In genomic region chr21:34841154-34841553, GRCh38 we compare ENCODE assay signal across 21 cellular contexts.
"Had no signal": no experiment of that assay in that cellular context is flagged by ENCODE, and none has a peak within 500 bp of the region (broad histone marks: within the 10 kb centered on the region; RNA-seq: fewer than 3 reads in every experiment).

No MANE protein-coding gene starts in this region.

- ATAC-seq: lower lobe of right lung, psoas muscle, sciatic nerve had no signal

- H3K27ac ChIP-seq: epithelial cell of prostate, esophagus muscularis mucosa, left ventricle myocardium inferior, lower lobe of right lung, psoas muscle, suprapubic skin, thyroid gland, uterus had no signal

- H3K27ac Mint-ChIP-seq: memory B cell, nephron progenitor cell, type B pancreatic cell had no signal

- H3K4me3 Mint-ChIP-seq: immature natural killer cell, memory B cell, nephron progenitor cell, type B pancreatic cell had no signal

- DNase-seq: effector memory CD4-positive, alpha-beta T cell; foreskin fibroblast; immature natural killer cell; left ventricle myocardium inferior; lower lobe of right lung; midbrain; nephron progenitor cell; psoas muscle; retina; stimulated activated CD4-positive, alpha-beta T cell treated with anti-CD3 and anti-CD28 coated beads, Interleukin-2, amount 100 ng/mL, for 24 hours; stimulated activated naive CD4-positive, alpha-beta T cell treated with Interleukin-2 at 50 U/mL for 16 hours; thyroid gland; uterus had no signal

- H3K36me3 ChIP-seq: esophagus muscularis mucosa, left ventricle myocardium inferior, thyroid gland, uterus had no signal

- H3K9me3 ChIP-seq: esophagus muscularis mucosa, left ventricle myocardium inferior, lower lobe of right lung, psoas muscle, suprapubic skin, thyroid gland, uterus had no signal

- H3K4me3 ChIP-seq: esophagus muscularis mucosa, left ventricle myocardium inferior, lower lobe of right lung, suprapubic skin, thyroid gland, uterus had no signal

- FAIRE-seq: endometrium, keratinocyte had no signal

- H3K9me3 Mint-ChIP-seq: immature natural killer cell, memory B cell, nephron progenitor cell, type B pancreatic cell had no signal

- H3K27me3 ChIP-seq: esophagus muscularis mucosa, suprapubic skin, thyroid gland, uterus had no signal

- H3K27me3 Mint-ChIP-seq: memory B cell had no signal

- H3K4me1 ChIP-seq: uterus had no signal
